ENCODE assay signal across 1 cellular context in the genomic region with DNA sequence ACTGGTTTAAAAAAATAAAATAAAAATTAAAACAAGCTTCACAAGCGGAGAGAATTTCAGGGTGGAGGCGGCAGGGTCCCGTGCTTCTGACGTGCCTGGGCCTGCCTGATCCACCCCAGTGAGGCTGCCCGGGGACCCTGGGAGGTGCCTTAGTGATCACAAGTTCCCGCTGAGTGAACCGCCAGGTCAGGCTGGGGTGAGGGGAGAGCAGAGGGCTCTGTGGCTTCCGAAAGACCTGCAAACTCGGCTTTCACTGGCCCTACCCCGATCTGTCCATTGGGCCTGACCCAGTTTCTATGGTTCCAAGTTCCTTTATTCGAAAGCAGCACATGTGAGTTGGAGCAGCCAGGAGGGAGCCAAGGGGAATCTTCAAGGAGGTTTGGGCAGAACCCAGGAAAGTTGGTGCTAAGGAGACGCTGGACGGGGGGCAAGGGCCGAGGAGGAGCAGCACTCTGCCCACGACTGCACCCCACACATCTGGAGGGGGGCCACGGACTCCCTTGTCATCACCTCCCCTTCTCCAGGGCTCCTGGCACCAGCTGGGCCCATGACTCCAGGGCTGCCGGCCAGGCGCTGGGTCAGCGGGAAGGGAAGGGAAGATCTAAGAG.
TF ChIP-seq lines count a peak whose summit lies in the region.

No MANE protein-coding gene starts in this region.

TF ChIP-seq in WTC11, 78 proteins besides CTCF, POLR2A, EP300 and RAD21 (continued from another document):
- TF ChIP-seq, protein P1, sequence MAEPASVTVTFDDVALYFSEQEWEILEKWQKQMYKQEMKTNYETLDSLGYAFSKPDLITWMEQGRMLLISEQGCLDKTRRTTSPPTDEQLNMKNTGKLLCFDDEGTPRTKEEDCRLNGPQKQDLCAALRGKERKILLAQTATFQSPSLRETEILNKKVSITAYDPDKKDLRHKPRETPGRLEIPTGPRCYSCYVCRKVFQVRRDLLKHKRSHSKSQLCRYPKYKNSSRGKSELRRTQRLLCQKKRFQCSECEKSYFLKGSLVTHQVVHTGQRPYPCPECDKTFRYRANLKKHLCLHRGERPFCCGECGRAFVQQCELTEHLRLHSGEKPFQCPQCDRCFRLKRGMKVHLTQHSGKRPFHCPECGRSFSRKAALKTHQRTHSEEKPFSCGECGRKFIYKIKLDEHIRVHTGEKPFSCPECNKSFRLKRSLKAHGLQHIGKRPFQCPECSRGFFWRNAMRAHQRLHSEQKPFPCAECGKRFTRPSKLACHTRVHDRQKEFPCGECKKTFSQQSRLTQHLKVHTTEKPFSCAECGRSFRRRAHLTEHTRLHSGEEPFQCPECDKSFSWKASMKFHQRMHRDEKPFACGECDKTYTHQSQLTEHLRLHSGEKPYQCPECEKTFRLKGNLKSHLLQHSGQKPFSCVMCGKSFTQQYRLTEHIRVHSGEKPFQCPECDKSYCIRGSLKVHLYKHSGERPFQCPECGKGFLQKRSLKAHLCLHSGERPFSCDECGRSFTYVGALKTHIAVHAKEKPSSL (CRISPR knock-in tag; conservative IDR thresholded peaks at IDR 0.05), result no peak
- TF ChIP-seq, protein P2, sequence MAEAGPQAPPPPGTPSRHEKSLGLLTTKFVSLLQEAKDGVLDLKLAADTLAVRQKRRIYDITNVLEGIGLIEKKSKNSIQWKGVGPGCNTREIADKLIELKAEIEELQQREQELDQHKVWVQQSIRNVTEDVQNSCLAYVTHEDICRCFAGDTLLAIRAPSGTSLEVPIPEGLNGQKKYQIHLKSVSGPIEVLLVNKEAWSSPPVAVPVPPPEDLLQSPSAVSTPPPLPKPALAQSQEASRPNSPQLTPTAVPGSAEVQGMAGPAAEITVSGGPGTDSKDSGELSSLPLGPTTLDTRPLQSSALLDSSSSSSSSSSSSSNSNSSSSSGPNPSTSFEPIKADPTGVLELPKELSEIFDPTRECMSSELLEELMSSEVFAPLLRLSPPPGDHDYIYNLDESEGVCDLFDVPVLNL (CRISPR knock-in tag; IDR thresholded peaks at IDR 0.05; ENCODE audit: borderline replicate concordance, low read depth), result no peak
- TF ChIP-seq USF1 (CRISPR knock-in tag; IDR thresholded peaks at IDR 0.05), result no peak
- no peak for TF ChIP-seq PRDM15 (CRISPR knock-in tag; IDR thresholded peaks at IDR 0.05)
- TF ChIP-seq, protein P3, sequence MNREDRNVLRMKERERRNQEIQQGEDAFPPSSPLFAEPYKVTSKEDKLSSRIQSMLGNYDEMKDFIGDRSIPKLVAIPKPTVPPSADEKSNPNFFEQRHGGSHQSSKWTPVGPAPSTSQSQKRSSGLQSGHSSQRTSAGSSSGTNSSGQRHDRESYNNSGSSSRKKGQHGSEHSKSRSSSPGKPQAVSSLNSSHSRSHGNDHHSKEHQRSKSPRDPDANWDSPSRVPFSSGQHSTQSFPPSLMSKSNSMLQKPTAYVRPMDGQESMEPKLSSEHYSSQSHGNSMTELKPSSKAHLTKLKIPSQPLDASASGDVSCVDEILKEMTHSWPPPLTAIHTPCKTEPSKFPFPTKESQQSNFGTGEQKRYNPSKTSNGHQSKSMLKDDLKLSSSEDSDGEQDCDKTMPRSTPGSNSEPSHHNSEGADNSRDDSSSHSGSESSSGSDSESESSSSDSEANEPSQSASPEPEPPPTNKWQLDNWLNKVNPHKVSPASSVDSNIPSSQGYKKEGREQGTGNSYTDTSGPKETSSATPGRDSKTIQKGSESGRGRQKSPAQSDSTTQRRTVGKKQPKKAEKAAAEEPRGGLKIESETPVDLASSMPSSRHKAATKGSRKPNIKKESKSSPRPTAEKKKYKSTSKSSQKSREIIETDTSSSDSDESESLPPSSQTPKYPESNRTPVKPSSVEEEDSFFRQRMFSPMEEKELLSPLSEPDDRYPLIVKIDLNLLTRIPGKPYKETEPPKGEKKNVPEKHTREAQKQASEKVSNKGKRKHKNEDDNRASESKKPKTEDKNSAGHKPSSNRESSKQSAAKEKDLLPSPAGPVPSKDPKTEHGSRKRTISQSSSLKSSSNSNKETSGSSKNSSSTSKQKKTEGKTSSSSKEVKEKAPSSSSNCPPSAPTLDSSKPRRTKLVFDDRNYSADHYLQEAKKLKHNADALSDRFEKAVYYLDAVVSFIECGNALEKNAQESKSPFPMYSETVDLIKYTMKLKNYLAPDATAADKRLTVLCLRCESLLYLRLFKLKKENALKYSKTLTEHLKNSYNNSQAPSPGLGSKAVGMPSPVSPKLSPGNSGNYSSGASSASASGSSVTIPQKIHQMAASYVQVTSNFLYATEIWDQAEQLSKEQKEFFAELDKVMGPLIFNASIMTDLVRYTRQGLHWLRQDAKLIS (CRISPR knock-in tag; IDR thresholded peaks at IDR 0.05; ENCODE audit: borderline replicate concordance), result no peak
- TF ChIP-seq ATF2 (CRISPR knock-in tag; IDR thresholded peaks at IDR 0.05; ENCODE audit: borderline replicate concordance, low read depth), result no peak
- no peak for TF ChIP-seq ATF1 (CRISPR knock-in tag; IDR thresholded peaks at IDR 0.05)
- no peak for TF ChIP-seq HMGXB4 (CRISPR knock-in tag; IDR thresholded peaks at IDR 0.05)
- TF ChIP-seq, protein P4, sequence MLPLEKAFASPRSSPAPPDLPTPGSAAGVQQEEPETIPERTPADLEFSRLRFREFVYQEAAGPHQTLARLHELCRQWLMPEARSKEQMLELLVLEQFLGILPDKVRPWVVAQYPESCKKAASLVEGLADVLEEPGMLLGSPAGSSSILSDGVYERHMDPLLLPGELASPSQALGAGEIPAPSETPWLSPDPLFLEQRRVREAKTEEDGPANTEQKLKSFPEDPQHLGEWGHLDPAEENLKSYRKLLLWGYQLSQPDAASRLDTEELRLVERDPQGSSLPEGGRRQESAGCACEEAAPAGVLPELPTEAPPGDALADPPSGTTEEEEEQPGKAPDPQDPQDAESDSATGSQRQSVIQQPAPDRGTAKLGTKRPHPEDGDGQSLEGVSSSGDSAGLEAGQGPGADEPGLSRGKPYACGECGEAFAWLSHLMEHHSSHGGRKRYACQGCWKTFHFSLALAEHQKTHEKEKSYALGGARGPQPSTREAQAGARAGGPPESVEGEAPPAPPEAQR (CRISPR knock-in tag; IDR thresholded peaks at IDR 0.05), result no peak
- no peak for TF ChIP-seq PRRX2 (CRISPR knock-in tag; IDR thresholded peaks at IDR 0.05)
- TF ChIP-seq, protein P5, sequence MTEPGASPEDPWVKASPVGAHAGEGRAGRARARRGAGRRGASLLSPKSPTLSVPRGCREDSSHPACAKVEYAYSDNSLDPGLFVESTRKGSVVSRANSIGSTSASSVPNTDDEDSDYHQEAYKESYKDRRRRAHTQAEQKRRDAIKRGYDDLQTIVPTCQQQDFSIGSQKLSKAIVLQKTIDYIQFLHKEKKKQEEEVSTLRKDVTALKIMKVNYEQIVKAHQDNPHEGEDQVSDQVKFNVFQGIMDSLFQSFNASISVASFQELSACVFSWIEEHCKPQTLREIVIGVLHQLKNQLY (CRISPR knock-in tag; IDR thresholded peaks at IDR 0.05), result no peak
- TF ChIP-seq FOXJ3 (CRISPR knock-in tag; IDR thresholded peaks at IDR 0.05; ENCODE audit: borderline replicate concordance), result no peak
- TF ChIP-seq JUN (CRISPR knock-in tag; IDR thresholded peaks at IDR 0.05), result no peak
- no peak for TF ChIP-seq MXD4 (CRISPR knock-in tag; IDR thresholded peaks at IDR 0.05; ENCODE audit: borderline replicate concordance)
- no peak for TF ChIP-seq GTF2I (CRISPR knock-in tag; conservative IDR thresholded peaks at IDR 0.05)
- no peak for TF ChIP-seq ZBTB21 (CRISPR knock-in tag; IDR thresholded peaks at IDR 0.05; ENCODE audit: borderline replicate concordance)
